In genomic region chr5:148384389-148384756, GRCh38 we compare ENCODE assay signal across 8 cellular contexts. TPM values are rescaled to one million over a fixed set of nuclear protein-coding genes. Genes with fewer than 3 reads are reported as not detected.
DNase-seq lines count a peak whose midpoint lies in the region; ATAC-seq, FAIRE-seq and TF ChIP-seq lines count a peak whose summit lies in the region.

No MANE protein-coding gene starts in this region.

- H3K27me3 ChIP-seq in keratinocyte (ENCODE audit: control insufficient read depth, extremely low read depth, insufficient read depth, low read length) = no peaks in the 10 kb centered on the region

- ATAC-seq in GM19351 (IDR thresholded peaks at IDR 0.05; ENCODE audit: unreplicated experiment) (peak; percentile 27), HG03571 (IDR thresholded peaks at IDR 0.05; ENCODE audit: unreplicated experiment) (peak; percentile 11)

- H3K4me3 Mint-ChIP-seq in stimulated activated naive CD8-positive, alpha-beta T cell treated with anti-CD3 and anti-CD28 coated beads, Interleukin-15, Interleukin-2, amounts not matched to agents 100 ng/mL and 50 ng/mL, for 24 hours = peak overlapping the region; percentile 95

- H3K36me3 Mint-ChIP-seq in stimulated activated naive CD8-positive, alpha-beta T cell treated with anti-CD3 and anti-CD28 coated beads, Interleukin-15, Interleukin-2, amounts not matched to agents 100 ng/mL and 50 ng/mL, for 24 hours (ENCODE audit: low read depth) = peaks cover 19% of the 10 kb centered on the region

- H3K9me3 ChIP-seq in keratinocyte (ENCODE audit: control insufficient read depth, low read depth, low read length) = no peaks in the 10 kb centered on the region

- peak overlapping the region; percentile 97 for H3K4me2 ChIP-seq in keratinocyte (ENCODE audit: control insufficient read depth, extremely low read depth, insufficient read depth, low read depth, low read length)

- dilution Hi-C loops in keratinocyte (cut with MboI; ENCODE audit: extremely low pct_ligation_motif_present, low sequenced_read_pairs) = no loop called here

- peak overlapping the region; percentile 56 for H2AFZ ChIP-seq in keratinocyte (ENCODE audit: control insufficient read depth, low read length)

- H3K4me3 ChIP-seq in AG10803 (ENCODE audit: low read length) (peak overlapping the region; percentile 80), keratinocyte (ENCODE audit: control insufficient read depth in 2 of 3, extremely low read depth in 1 of 3, insufficient read depth in 2 of 3, low read depth in 1 of 3, low read length in 3 of 3) (peak overlapping the region; percentile 67 to 94 (median 88))

- no peaks in the 10 kb centered on the region for H3K9me3 Mint-ChIP-seq in stimulated activated naive CD8-positive, alpha-beta T cell treated with anti-CD3 and anti-CD28 coated beads, Interleukin-15, Interleukin-2, amounts not matched to agents 100 ng/mL and 50 ng/mL, for 24 hours

- peaks cover 53% of the 10 kb centered on the region for H3K79me2 ChIP-seq in keratinocyte (ENCODE audit: control insufficient read depth, insufficient read depth, low read length)

- H3K27ac ChIP-seq in keratinocyte (ENCODE audit: control insufficient read depth, insufficient read depth, low read length) = peak overlapping the region; percentile 93

- FAIRE-seq in keratinocyte (lab: Jason Lieb, UNC) = peak; percentile 34
- FAIRE-seq in GM19239 (lab: Jason Lieb, UNC) = no peak

- H3K36me3 ChIP-seq in keratinocyte (ENCODE audit: control insufficient read depth in 2 of 2, extremely low read depth in 1 of 2, insufficient read depth in 2 of 2, low read length in 2 of 2) = peaks cover 1 to 7% of the 10 kb centered on the region in 2 experiments

- TF ChIP-seq CTCF in AG10803 (conservative IDR thresholded peaks at IDR 0.05; ENCODE audit: low read length) (no peak), keratinocyte (optimal IDR thresholded peaks at IDR 0.05 in 1 of 3, IDR thresholded peaks at IDR 0.05 in 1 of 3, conservative IDR thresholded peaks at IDR 0.05 in 1 of 3; ENCODE audit: extremely low read depth in 1 of 3, insufficient read depth in 2 of 3, low read length in 3 of 3) (no peak)

- peak; percentile 17 for DNase-seq in AG10803 (ENCODE audit: low read depth)
- DNase-seq in amniotic epithelial cell (ENCODE audit: low read depth) = peak; percentile 27
- no peak for DNase-seq in keratinocyte (ENCODE audit: low read depth, low spot score)
- no peak for DNase-seq in SHP77 (lab: John Stamatoyannopoulos, UW)
- DNase-seq in GM19239 (ENCODE audit: insufficient read length, low spot score) = no peak

- H4K20me1 ChIP-seq in keratinocyte (ENCODE audit: control insufficient read depth, extremely low read depth, insufficient read depth, low read length) = no peaks in the 10 kb centered on the region

- peak overlapping the region; percentile 97 for H3K9ac ChIP-seq in keratinocyte (ENCODE audit: control insufficient read depth, extremely low read depth, insufficient read depth, low read length)

- H3K4me1 Mint-ChIP-seq in stimulated activated naive CD8-positive, alpha-beta T cell treated with anti-CD3 and anti-CD28 coated beads, Interleukin-15, Interleukin-2, amounts not matched to agents 100 ng/mL and 50 ng/mL, for 24 hours (ENCODE audit: low read depth) = peaks cover 69% of the 10 kb centered on the region

- H3K27ac Mint-ChIP-seq in stimulated activated naive CD8-positive, alpha-beta T cell treated with anti-CD3 and anti-CD28 coated beads, Interleukin-15, Interleukin-2, amounts not matched to agents 100 ng/mL and 50 ng/mL, for 24 hours = peak overlapping the region; percentile 98

- H3K27me3 Mint-ChIP-seq in stimulated activated naive CD8-positive, alpha-beta T cell treated with anti-CD3 and anti-CD28 coated beads, Interleukin-15, Interleukin-2, amounts not matched to agents 100 ng/mL and 50 ng/mL, for 24 hours = no peaks in the 10 kb centered on the region

- H3K4me1 ChIP-seq in keratinocyte (ENCODE audit: control insufficient read depth, extremely low read depth, insufficient read depth, low read length) = peaks cover 24% of the 10 kb centered on the region

- H3K9me1 ChIP-seq in keratinocyte (ENCODE audit: control insufficient read depth, extremely low read depth, insufficient read depth, low read length) = peaks cover 2% of the 10 kb centered on the region

RNA-seq across cellular contexts. Expression of gene FBXO38, which starts 0.6 kb away (rescaled TPM):
- polyA plus RNA-seq in keratinocyte = 15.8 to 30.4 TPM (median 26.8 TPM) in 3 replicates
- 45.5 TPM for polyA plus RNA-seq in keratinocyte (2011; ENCODE audit: low read depth)
- polyA plus RNA-seq in keratinocyte (2011; cell fraction: cytosol; rRNA removed) = 12.9 and 25.9 TPM in 2 replicates
- polyA plus RNA-seq in keratinocyte (2011; cell fraction: nucleus; rRNA removed) = 69.2 and 73.7 TPM in 2 replicates
- 13.4 and 20.4 TPM in 2 replicates for polyA plus RNA-seq in keratinocyte (2012; ENCODE audit: low replicate concordance)
- 9.5 to 86.7 TPM (median 84.0 TPM) in 3 replicates for polyA minus RNA-seq in keratinocyte
- polyA minus RNA-seq in keratinocyte (2011; cell fraction: cytosol; rRNA and poly(A)+ RNA removed) = 27.6 TPM
- 78.3 and 159 TPM in 2 replicates for polyA minus RNA-seq in keratinocyte (2011; cell fraction: nucleus; rRNA and poly(A)+ RNA removed)

RNA-seq across cellular contexts. Expression of gene SPINK9, which starts 49.0 kb away (rescaled TPM):
- not detected in 3 replicates for polyA plus RNA-seq in keratinocyte
- not detected for polyA plus RNA-seq in keratinocyte (2011; ENCODE audit: low read depth)
- polyA plus RNA-seq in keratinocyte (2011; cell fraction: cytosol; rRNA removed) = 0.19 TPM in 1 of 2 replicates, not detected in the other
- not detected in 2 replicates for polyA plus RNA-seq in keratinocyte (2011; cell fraction: nucleus; rRNA removed)
- polyA plus RNA-seq in keratinocyte (2012; ENCODE audit: low replicate concordance) = not detected in 2 replicates
- not detected in 3 replicates for polyA minus RNA-seq in keratinocyte
- polyA minus RNA-seq in keratinocyte (2011; cell fraction: cytosol; rRNA and poly(A)+ RNA removed) = not detected
- polyA minus RNA-seq in keratinocyte (2011; cell fraction: nucleus; rRNA and poly(A)+ RNA removed) = not detected in 2 replicates

Comparison
In these comparisons a context has a peak if more than half of its experiments do, and no peak if none do; other contexts are left out.
1. DNase-seq: peak in AG10803 (single experiment) and amniotic epithelial cell (single experiment); none in keratinocyte (single experiment), SHP77 (0 of 2) and GM19239 (single experiment).